Comparison of ENCODE assay signal across 12 cellular contexts in the genomic region with DNA sequence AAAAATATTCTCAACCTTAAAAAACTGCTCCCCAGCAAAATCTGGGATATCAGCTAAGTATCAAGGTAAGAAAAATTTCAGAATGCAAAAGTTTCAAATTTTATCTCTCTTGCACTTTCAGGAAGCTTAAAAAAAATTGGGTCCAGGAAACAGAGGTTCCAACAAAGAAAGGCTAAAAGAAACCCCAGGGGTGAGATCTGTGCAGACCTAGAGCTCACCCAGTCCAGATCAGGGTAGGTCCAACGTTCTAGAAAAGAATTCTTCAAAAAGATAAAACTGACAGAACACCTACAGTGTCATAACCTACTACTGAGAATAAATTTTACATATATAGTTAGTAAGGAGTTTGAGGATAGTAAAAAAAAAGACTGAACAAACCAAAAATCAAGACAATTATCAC. TPM values are rescaled to one million over a fixed set of nuclear protein-coding genes. Genes with fewer than 3 reads are reported as not detected.
DNase-seq lines count a peak whose midpoint lies in the region; ATAC-seq, FAIRE-seq and TF ChIP-seq lines count a peak whose summit lies in the region.
"Had no signal": no experiment of that assay in that cellular context is flagged by ENCODE, and none has a peak within 500 bp of the region (broad histone marks: within the 10 kb centered on the region; RNA-seq: fewer than 3 reads in every experiment).

No MANE protein-coding gene starts in this region.

- no peaks in the 10 kb centered on the region for H3K9me2 ChIP-seq in DOHH2 (replicated peaks; ENCODE audit: control insufficient read depth, low read length)

- H3K27me3 ChIP-seq in DOHH2 (ENCODE audit: control insufficient read depth, low read length) (no peaks in the 10 kb centered on the region), breast epithelium (no peaks in the 10 kb centered on the region)
- H3K27me3 ChIP-seq: brain microvascular endothelial cell, neutrophil had no signal

- no peak for FAIRE-seq in RCC 7860 (lab: Jason Lieb, UNC)

- no peaks in the 10 kb centered on the region; the same call in 1 of the 2 replicates for H4K20me1 ChIP-seq in DOHH2 (ENCODE audit: control insufficient read depth, insufficient read depth, low read depth, low read length)

- peaks cover 9% of the 10 kb centered on the region for H3K4me1 Mint-ChIP-seq in nephron progenitor cell

- no peak overlapping the region for H3K4me3 Mint-ChIP-seq in nephron progenitor cell

- H3K79me2 ChIP-seq in DOHH2 (ENCODE audit: control insufficient read depth, low read length), result peaks cover 90% of the 10 kb centered on the region

- H3K27ac ChIP-seq in DOHH2 (ENCODE audit: low read depth, low read length) (peak overlapping the region; percentile 94), breast epithelium (peak overlapping the region; percentile 33 to 48)
- H3K27ac ChIP-seq: brain microvascular endothelial cell, neutrophil had no signal

- H3K9me3 ChIP-seq in DOHH2 (ENCODE audit: control insufficient read depth, insufficient read depth, low read length) (no peaks in the 10 kb centered on the region), breast epithelium (no peaks in the 10 kb centered on the region)
- H3K9me3 ChIP-seq: neutrophil had no signal

- H3K4me3 ChIP-seq in DOHH2 (ENCODE audit: low read length), result peak overlapping the region; percentile 60
- H3K4me3 ChIP-seq in breast epithelium, result no peak overlapping the region

- H3K36me3 ChIP-seq in DOHH2 (ENCODE audit: control insufficient read depth, low read length) (peaks cover 10% of the 10 kb centered on the region), breast epithelium (no peaks in the 10 kb centered on the region)
- H3K36me3 ChIP-seq: brain microvascular endothelial cell, neutrophil had no signal

- TF ChIP-seq CTCF in DOHH2 (IDR thresholded peaks at IDR 0.05; ENCODE audit: low read depth, low read length, poor library complexity, severe bottlenecking) (no peak), breast epithelium (IDR thresholded peaks at IDR 0.05) (no peak), nephron progenitor cell (IDR thresholded peaks at IDR 0.05) (no peak)

- intact Hi-C loops in breast epithelium (cut with DNase I; ENCODE audit: low total_unique reads), result no loop called here

- peaks cover 3% of the 10 kb centered on the region for H3K9me3 Mint-ChIP-seq in nephron progenitor cell

- ATAC-seq in HG02798 (IDR thresholded peaks at IDR 0.05; ENCODE audit: poor library complexity, unreplicated experiment), result no peak
- no peak for ATAC-seq in GM21360 (IDR thresholded peaks at IDR 0.05; ENCODE audit: unreplicated experiment)

- H3K27me3 Mint-ChIP-seq in nephron progenitor cell (ENCODE audit: low read depth, poor library complexity), result no peaks in the 10 kb centered on the region

- no peak for TF ChIP-seq POLR2A in breast epithelium (IDR thresholded peaks at IDR 0.05)

- peaks cover 57% of the 10 kb centered on the region for H3F3A ChIP-seq in DOHH2 (ENCODE audit: control insufficient read depth, insufficient read depth)

- peak overlapping the region; percentile 90 for H3K4me2 ChIP-seq in DOHH2 (ENCODE audit: low read length)

- DNase-seq in NAMALWA (ENCODE audit: low spot score) (peak; percentile 43), breast epithelium (ENCODE audit: low spot score in 2 of 2) (no peak), nephron progenitor cell (no peak), RCC 7860 (ENCODE audit: low spot score) (no peak), HuH-7 (ENCODE audit: low spot score) (no peak)
- DNase-seq: brain microvascular endothelial cell, glutamatergic neuron, NCI-H774 had no signal

- H3K4me1 ChIP-seq in DOHH2 (ENCODE audit: control insufficient read depth, low read length), result peaks cover 81% of the 10 kb centered on the region
- H3K4me1 ChIP-seq in breast epithelium, result peaks cover 0 to 5% of the 10 kb centered on the region in 2 donors

- H3K36me3 Mint-ChIP-seq in nephron progenitor cell (ENCODE audit: low read depth), result peaks cover 31% of the 10 kb centered on the region

- H3K27ac Mint-ChIP-seq in nephron progenitor cell, result peak overlapping the region; percentile 80

RNA-seq across cellular contexts. Expression of gene ILRUN, which starts 23.5 kb away (rescaled TPM):
- 10 to 100 TPM; 58.3 to 87.1 (median 63.7) TPM for total RNA-seq in breast epithelium
